Comparison of ENCODE assay signal across 26 cellular contexts in the genomic region with DNA sequence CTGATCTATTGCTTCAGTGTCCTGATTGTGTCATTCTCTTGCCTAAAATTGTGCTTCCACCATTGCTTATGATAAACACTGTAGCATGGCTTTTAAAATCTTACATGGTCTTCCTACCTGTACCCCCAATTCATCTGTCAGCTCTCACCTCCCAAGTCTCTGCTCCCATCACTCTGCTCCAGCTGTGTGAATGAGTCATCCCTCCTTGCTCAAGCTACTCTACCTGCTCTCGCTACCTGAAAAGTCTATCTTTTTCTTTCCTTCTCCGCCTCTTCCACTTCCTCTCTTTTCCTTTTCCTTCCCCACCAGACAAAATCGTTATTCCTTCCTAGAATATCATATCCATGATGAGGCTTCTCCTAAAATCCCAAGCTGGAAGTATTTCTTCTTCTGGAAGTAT.
"Had no signal": no experiment of that assay in that cellular context is flagged by ENCODE, and none has a peak within 500 bp of the region (broad histone marks: within the 10 kb centered on the region; RNA-seq: fewer than 3 reads in every experiment).

No MANE protein-coding gene starts in this region.

- H3K27me3 Mint-ChIP-seq: activated CD4-positive, alpha-beta T cell treated with anti-CD3 and anti-CD28 coated beads, Interleukin-2, amount 10 ng/mL, durations not matched to agents 24 days and 14 days; activated naive CD4-positive, alpha-beta T cell treated with anti-CD3 and anti-CD28 coated beads, Interleukin-2, amount 50 U/mL, for 24 hours; activated naive CD8-positive, alpha-beta T cell treated with anti-CD3 and anti-CD28 coated beads, Interleukin-2, amount 10 ng/mL, durations not matched to agents 7 days and 5 days; activated T-cell treated with anti-CD3 and anti-CD28 coated beads, Interleukin-2, amount 50 U/mL, for 24 hours had no signal

- DNase-seq: activated CD4-positive, alpha-beta T cell treated with anti-CD3 and anti-CD28 coated beads, Interleukin-2, amount 10 ng/mL, durations not matched to agents 24 days and 14 days; activated CD4-positive, alpha-beta T cell treated with anti-CD3 and anti-CD28 coated beads, Interleukin-2, amount 50 U/mL, for 48 hours; activated CD8-positive, alpha-beta T cell treated with anti-CD3 and anti-CD28 coated beads, Interleukin-2, amount 10 ng/mL, durations not matched to agents 7 days and 5 days; activated gamma-delta T cell; activated naive CD4-positive, alpha-beta T cell treated with Interleukin-2 at 50 U/mL for 16 hours; activated naive CD8-positive, alpha-beta T cell treated with anti-CD3 and anti-CD28 coated beads, Interleukin-2, amount 10 ng/mL, durations not matched to agents 7 days and 5 days; activated T-cell treated with anti-CD3 and anti-CD28 coated beads, Interleukin-2, amount 50 U/mL, for 24 hours; amygdala; cerebellar nuclear complex; Karpas-422; MM.1S; MV-4-11; NCI-H1092; NCI-H1436 treated with DMSO at 0.1 percent for 48 hours; NCI-H1694 treated with DMSO at 0.1 percent for 48 hours; NCI-H2029; NCI-H345; NCI-H524 treated with DMSO at 0.1 percent for 48 hours; NK-92 treated with Interleukin-12 subunit alpha and Interleukin-12 subunit beta, amount 100 ng/mL, for 24 hours; SHP77; SJCRH30; T1000 had no signal

- H3K36me3 Mint-ChIP-seq: activated naive CD4-positive, alpha-beta T cell treated with anti-CD3 and anti-CD28 coated beads, Interleukin-2, amount 50 U/mL, for 24 hours; activated naive CD8-positive, alpha-beta T cell treated with anti-CD3 and anti-CD28 coated beads, Interleukin-2, amount 10 ng/mL, durations not matched to agents 7 days and 5 days had no signal

- H3K4me3 Mint-ChIP-seq: activated CD4-positive, alpha-beta T cell treated with anti-CD3 and anti-CD28 coated beads, Interleukin-2, amount 10 ng/mL, durations not matched to agents 24 days and 14 days; activated CD8-positive, alpha-beta T cell treated with anti-CD3 and anti-CD28 coated beads, Interleukin-2, amount 10 ng/mL, durations not matched to agents 7 days and 5 days; activated naive CD4-positive, alpha-beta T cell treated with anti-CD3 and anti-CD28 coated beads, Interleukin-2, amount 50 U/mL, for 24 hours; activated naive CD8-positive, alpha-beta T cell treated with anti-CD3 and anti-CD28 coated beads, Interleukin-2, amount 10 ng/mL, durations not matched to agents 7 days and 5 days; activated T-cell treated with anti-CD3 and anti-CD28 coated beads, Interleukin-2, amount 50 U/mL, for 24 hours had no signal

- H3K36me3 ChIP-seq: ascending aorta, SJCRH30 had no signal

- H3K9me3 Mint-ChIP-seq: activated T-helper 2 cell treated with anti-CD3 and anti-CD28 coated beads, Interferon-gamma antibody, Interleukin-2, Interleukin-4, amounts not matched to agents 10 μg/mL and 5 μg/mL and 100 μg/mL, durations not matched to agents 14 hours and 24 hours and 36 hours had no signal

- H3K27ac Mint-ChIP-seq: activated CD4-positive, alpha-beta T cell treated with anti-CD3 and anti-CD28 coated beads, Interleukin-2, amount 10 ng/mL, durations not matched to agents 24 days and 14 days; activated CD8-positive, alpha-beta T cell treated with anti-CD3 and anti-CD28 coated beads, Interleukin-2, amount 10 ng/mL, durations not matched to agents 7 days and 5 days; activated naive CD4-positive, alpha-beta T cell treated with anti-CD3 and anti-CD28 coated beads, Interleukin-2, amount 50 U/mL, for 24 hours; activated naive CD8-positive, alpha-beta T cell treated with anti-CD3 and anti-CD28 coated beads, Interleukin-2, amount 10 ng/mL, durations not matched to agents 7 days and 5 days; activated T-cell treated with anti-CD3 and anti-CD28 coated beads, Interleukin-2, amount 50 U/mL, for 24 hours; activated T-helper 2 cell treated with anti-CD3 and anti-CD28 coated beads, Interferon-gamma antibody, Interleukin-2, Interleukin-4, amounts not matched to agents 10 μg/mL and 5 μg/mL and 100 μg/mL, durations not matched to agents 14 hours and 24 hours and 36 hours had no signal

- H3K9me3 ChIP-seq: ascending aorta, SJCRH30 had no signal

- H3K27me3 ChIP-seq: ascending aorta, SJCRH30 had no signal

- ATAC-seq: activated CD8-positive, alpha-beta T cell treated with anti-CD3 and anti-CD28 coated beads, Interleukin-2, amount 10 ng/mL, durations not matched to agents 7 days and 5 days had no signal

- H3K4me1 ChIP-seq: SJCRH30 had no signal

- H3K27ac ChIP-seq: ascending aorta, SJCRH30, SK-N-MC had no signal

- H3K4me3 ChIP-seq: ascending aorta, SJCRH30, SK-N-MC had no signal

- H3K4me1 Mint-ChIP-seq: activated CD4-positive, alpha-beta T cell treated with anti-CD3 and anti-CD28 coated beads, Interleukin-2, amount 10 ng/mL, durations not matched to agents 24 days and 14 days; activated naive CD4-positive, alpha-beta T cell treated with anti-CD3 and anti-CD28 coated beads, Interleukin-2, amount 50 U/mL, for 24 hours; activated naive CD8-positive, alpha-beta T cell treated with anti-CD3 and anti-CD28 coated beads, Interleukin-2, amount 10 ng/mL, durations not matched to agents 7 days and 5 days had no signal
